ENCODE assay signal across 1 cellular context in genomic region chr7:127591591-127591990, GRCh38.
TF ChIP-seq lines count a peak whose summit lies in the region.

No MANE protein-coding gene starts in this region.

TF ChIP-seq in K562, 482 proteins besides CTCF, POLR2A, EP300 and RAD21:
- no peak for TF ChIP-seq SUPT5H (IDR thresholded peaks at IDR 0.05)
- TF ChIP-seq RBFOX2 (IDR thresholded peaks at IDR 0.05; ENCODE audit: low read depth, low read length) = peak; percentile 3; the same call in 1 of the 2 replicates
TF ChIP-seq in K562: peak in this region for 1.
